ENCODE assay signal across 8 cellular contexts in genomic region chr11:131889146-131889577, GRCh38.
A peak's percentile ranks its signal among the peaks of the same experiment; 100 is the strongest.
DNase-seq lines count a peak whose midpoint lies in the region; ATAC-seq, FAIRE-seq and TF ChIP-seq lines count a peak whose summit lies in the region.

No MANE protein-coding gene starts in this region.

- H3K79me2 ChIP-seq in endothelial cell of umbilical vein (ENCODE audit: control insufficient read depth, insufficient read depth, low read length) (no peaks in the 10 kb centered on the region), osteoblast (ENCODE audit: insufficient read depth, low read length) (no peaks in the 10 kb centered on the region)

- H3K4me2 ChIP-seq in endothelial cell of umbilical vein (ENCODE audit: insufficient read depth, low read length) (no peak overlapping the region), osteoblast (ENCODE audit: insufficient read depth, low read length) (peak overlapping the region; percentile 23)

- TF ChIP-seq POLR2A in endothelial cell of umbilical vein (IDR thresholded peaks at IDR 0.05; ENCODE audit: low read depth, low read length), result no peak
- no peak for TF ChIP-seq POLR2A in stomach (IDR thresholded peaks at IDR 0.05)

- POLR2A ChIA-PET in endothelial cell of umbilical vein (lab: Charles Lee), result no interaction called here

- CTCF ChIA-PET in endothelial cell of umbilical vein (lab: Charles Lee), result interaction anchor here (1.1 to 7.2 kb wide), 6 partner anchors 20 to 237 kb away, joined by 3 to 61 read pairs (median 8); no protein-coding TSS in a partner anchor

- H3K9me3 ChIP-seq in endothelial cell of umbilical vein (replicated peaks; ENCODE audit: control insufficient read depth, insufficient read depth, low read length) (no peaks in the 10 kb centered on the region), osteoblast (ENCODE audit: low read depth, low read length) (no peaks in the 10 kb centered on the region), stomach (no peaks in the 10 kb centered on the region)

- H3K27me3 ChIP-seq in endothelial cell of umbilical vein (ENCODE audit: control insufficient read depth in 2 of 2, insufficient read depth in 2 of 2, low read length in 2 of 2) (peaks cover 0 to 2% of the 10 kb centered on the region in 2 experiments), osteoblast (ENCODE audit: insufficient read depth, low read length) (no peaks in the 10 kb centered on the region), stomach (peaks cover 0 to 4% (median 0%) of the 10 kb centered on the region in 3 donors)

- dilution Hi-C loops in endothelial cell of umbilical vein (cut with MboI; ENCODE audit: extremely low pct_ligation_motif_present, low sequenced_read_pairs), result no loop called here

- H3K36me3 ChIP-seq in endothelial cell of umbilical vein (ENCODE audit: control insufficient read depth in 2 of 2, extremely low read depth in 1 of 2, insufficient read depth in 2 of 2, low read length in 2 of 2), result no peaks in the 10 kb centered on the region
- no peaks in the 10 kb centered on the region for H3K36me3 ChIP-seq in osteoblast (ENCODE audit: insufficient read depth, low read length)
- no peaks in the 10 kb centered on the region for H3K36me3 ChIP-seq in stomach

- H3K4me1 ChIP-seq in endothelial cell of umbilical vein (ENCODE audit: control insufficient read depth, extremely low read depth, insufficient read depth, low read length) (peaks cover 13% of the 10 kb centered on the region), osteoblast (ENCODE audit: insufficient read depth, low read length) (peaks cover 31% of the 10 kb centered on the region), stomach (no peaks in the 10 kb centered on the region)

- ATAC-seq in GM18498 (IDR thresholded peaks at IDR 0.05; ENCODE audit: unreplicated experiment) (peak; percentile 29), HG03045 (IDR thresholded peaks at IDR 0.05; ENCODE audit: unreplicated experiment) (no peak)

- TF ChIP-seq CTCF in endothelial cell of umbilical vein (IDR thresholded peaks at IDR 0.05; ENCODE audit: extremely low read depth in 1 of 2, insufficient read depth in 1 of 2, low read depth in 1 of 2, low read length in 2 of 2), result no peak
- no peak for TF ChIP-seq CTCF in osteoblast (IDR thresholded peaks at IDR 0.05; ENCODE audit: extremely low read depth, low read depth, low read length)
- no peak for TF ChIP-seq CTCF in stomach (IDR thresholded peaks at IDR 0.05)

- H3K27ac ChIP-seq in endothelial cell of umbilical vein (ENCODE audit: insufficient read depth, low read depth, low read length), result peak overlapping the region; percentile 45
- H3K27ac ChIP-seq in osteoblast (ENCODE audit: low read depth, low read length), result peak overlapping the region; percentile 92
- H3K27ac ChIP-seq in stomach, result no peak overlapping the region

- intact Hi-C loops in endothelial cell of umbilical vein (cut with micrococcal nuclease) (no loop called here), stomach (cut with DNase I; ENCODE audit: low total_unique reads) (no loop called here)

- 34 to 42% (median 34%) methylated on average over 2 of the region's 2 CpGs for WGBS in stomach, 5 donors

- DNase-seq in NCI-H1417 (lab: John Stamatoyannopoulos, UW) (peak; percentile 89 to 98 (median 91)), endothelial cell of umbilical vein (ENCODE audit: low read depth, low spot score) (no peak), osteoblast (ENCODE audit: insufficient read length, low spot score, missing footprints) (no peak), stomach (no peak)
- no peak for DNase-seq in activated CD4-positive, alpha-beta T cell treated with anti-CD3 and anti-CD28 coated beads, Interleukin-2, amount 50 U/mL, for 48 hours
- no peak for DNase-seq in activated CD4-positive, CD25-positive, alpha-beta regulatory T cell treated with anti-CD3 and anti-CD28 coated beads, Interleukin-2, amount 50 U/mL, for 72 hours

- H2AFZ ChIP-seq in endothelial cell of umbilical vein (ENCODE audit: low read depth, low read length) (peak overlapping the region; percentile 26), osteoblast (ENCODE audit: low read length) (no peak overlapping the region)

- no peaks in the 10 kb centered on the region for H4K20me1 ChIP-seq in endothelial cell of umbilical vein (replicated peaks; ENCODE audit: control insufficient read depth, extremely low read depth, insufficient read depth, low read length)
- H4K20me1 ChIP-seq in osteoblast (ENCODE audit: insufficient read depth, low read length), result no peaks in the 10 kb centered on the region

- H3K9me1 ChIP-seq in endothelial cell of umbilical vein (replicated peaks; ENCODE audit: control insufficient read depth, extremely low read depth, insufficient read depth, low read length), result no peaks in the 10 kb centered on the region

- no peak overlapping the region for H3K4me3 ChIP-seq in endothelial cell of umbilical vein (replicated peaks in 1 of 3; ENCODE audit: insufficient read depth in 1 of 3, low read depth in 1 of 3, low read length in 3 of 3)
- H3K4me3 ChIP-seq in osteoblast (ENCODE audit: insufficient read depth, low read length), result no peak overlapping the region
- H3K4me3 ChIP-seq in stomach, result no peak overlapping the region

- FAIRE-seq in endothelial cell of umbilical vein (lab: Jason Lieb, UNC), result peak; percentile 42

- no peak for TF ChIP-seq EP300 in stomach (IDR thresholded peaks at IDR 0.05)

- BruUV-seq in endothelial cell of umbilical vein (replicated peaks; lab: Mats Ljungman, UMichigan), result no TSS peak

- H3K9ac ChIP-seq in endothelial cell of umbilical vein (replicated peaks; ENCODE audit: extremely low read depth, insufficient read depth, low read length), result no peak overlapping the region

TF ChIP-seq in endothelial cell of umbilical vein, 7 proteins besides CTCF, POLR2A, EP300 and RAD21:
- TF ChIP-seq GATA2 (IDR thresholded peaks at IDR 0.05; ENCODE audit: insufficient read depth, insufficient read length, low read depth, low read length), result no peak
- no peak for TF ChIP-seq EZH2 (IDR thresholded peaks at IDR 0.05; ENCODE audit: borderline replicate concordance, low read depth, low read length, severe bottlenecking)
- no peak for TF ChIP-seq JUN (IDR thresholded peaks at IDR 0.05; ENCODE audit: borderline replicate concordance, insufficient read depth, insufficient read length, low read depth)
- TF ChIP-seq POLR2AphosphoS5 (IDR thresholded peaks at IDR 0.05; ENCODE audit: insufficient read depth, low read depth, low read length), result no peak
- TF ChIP-seq MYC (IDR thresholded peaks at IDR 0.05; ENCODE audit: low read depth, low read length), result no peak
- no peak for TF ChIP-seq FOS (IDR thresholded peaks at IDR 0.05; ENCODE audit: borderline replicate concordance, insufficient read depth, low read length)
- no peak for TF ChIP-seq MAX (IDR thresholded peaks at IDR 0.05; ENCODE audit: insufficient read depth, insufficient read length)

Comparison
In these comparisons a context has a peak if more than half of its experiments do, and no peak if none do; other contexts are left out.
1. DNase-seq: peak in NCI-H1417 (3 of 3); none in endothelial cell of umbilical vein (single experiment), osteoblast (single experiment), stomach (single experiment), activated CD4-positive, alpha-beta T cell treated with anti-CD3 and anti-CD28 coated beads, Interleukin-2, amount 50 U/mL, for 48 hours (0 of 2) and activated CD4-positive, CD25-positive, alpha-beta regulatory T cell treated with anti-CD3 and anti-CD28 coated beads, Interleukin-2, amount 50 U/mL, for 72 hours (single experiment).
2. H3K27ac ChIP-seq: peak in endothelial cell of umbilical vein (single experiment) and osteoblast (single experiment); none in stomach (0 of 5).